15 cellular contexts compared by ENCODE assay signal in genomic region chr4:3374667-3375066, GRCh38.
"Had no signal": no experiment of that assay in that cellular context is flagged by ENCODE, and none has a peak within 500 bp of the region (broad histone marks: within the 10 kb centered on the region; RNA-seq: fewer than 3 reads in every experiment).

No MANE protein-coding gene starts in this region.

- H3K27ac Mint-ChIP-seq: immature natural killer cell; naive thymus-derived CD4-positive, alpha-beta T cell; nephron progenitor cell; stimulated activated naive CD8-positive, alpha-beta T cell treated with anti-CD3 and anti-CD28 coated beads, Interleukin-15, Interleukin-2, amounts not matched to agents 100 ng/mL and 50 ng/mL, for 24 hours had no signal

- H3K27me3 ChIP-seq: foreskin keratinocyte, tibial artery, upper lobe of left lung had no signal

- ATAC-seq: foreskin keratinocyte; naive thymus-derived CD4-positive, alpha-beta T cell; sciatic nerve had no signal

- H3K27ac ChIP-seq: foreskin keratinocyte, left ventricle myocardium inferior, neutrophil, skin epidermis, tibial artery, upper lobe of left lung had no signal

- H3K4me3 Mint-ChIP-seq: immature natural killer cell; nephron progenitor cell; stimulated activated naive CD8-positive, alpha-beta T cell treated with anti-CD3 and anti-CD28 coated beads, Interleukin-15, Interleukin-2, amounts not matched to agents 100 ng/mL and 50 ng/mL, for 24 hours had no signal

- H3K36me3 ChIP-seq: left ventricle myocardium inferior, neutrophil had no signal

- H3K9me3 ChIP-seq: left ventricle myocardium inferior, neutrophil, tibial artery, upper lobe of left lung had no signal

- DNase-seq: dermis blood vessel endothelial cell; foreskin keratinocyte; immature natural killer cell; left ventricle myocardium inferior; naive thymus-derived CD4-positive, alpha-beta T cell; nephron progenitor cell; stimulated activated CD4-positive, alpha-beta T cell treated with anti-CD3 and anti-CD28 coated beads, Interleukin-2, amount 100 ng/mL, for 48 hours; tibial artery had no signal

- H3K4me3 ChIP-seq: left ventricle myocardium inferior, skin epidermis, tibial artery, upper lobe of left lung had no signal

- FAIRE-seq: colon, keratinocyte had no signal
